Comparison of ENCODE assay signal across 13 cellular contexts in genomic region chr6:2942916-2943563, GRCh38. TPM values are rescaled to one million over a fixed set of nuclear protein-coding genes. Genes with fewer than 3 reads are reported as not detected.
DNase-seq lines count a peak whose midpoint lies in the region; ATAC-seq and TF ChIP-seq lines count a peak whose summit lies in the region.
"Had no signal": no experiment of that assay in that cellular context is flagged by ENCODE, and none has a peak within 500 bp of the region (broad histone marks: within the 10 kb centered on the region; RNA-seq: fewer than 3 reads in every experiment).

No MANE protein-coding gene starts in this region.

- WGBS in hepatocyte (ENCODE audit: low lambda C conversion rate, missing lambda C conversion rate) = 57% methylated on average over 12 of the region's 12 CpGs

- peaks cover 42% of the 10 kb centered on the region for H3K4me1 Mint-ChIP-seq in activated T-helper 1 cell treated with anti-CD3 and anti-CD28 coated beads, Interleukin-12 subunit alpha, Interleukin-12 subunit beta, Interleukin-2, Interleukin-4 antibody, amounts not matched to agents 30 ng/mL and 10 ng/mL and 1 ng/mL, durations not matched to agents 14 hours and 24 hours and 36 hours (ENCODE audit: low read depth)
- peaks cover 57% of the 10 kb centered on the region for H3K4me1 Mint-ChIP-seq in stimulated activated naive CD8-positive, alpha-beta T cell treated with anti-CD3 and anti-CD28 coated beads, Interleukin-15, amount 100 ng/mL, for 72 hours

- H3K27ac Mint-ChIP-seq in activated T-helper 1 cell treated with anti-CD3 and anti-CD28 coated beads, Interleukin-12 subunit alpha, Interleukin-12 subunit beta, Interleukin-2, Interleukin-4 antibody, amounts not matched to agents 30 ng/mL and 10 ng/mL and 1 ng/mL, durations not matched to agents 14 hours and 24 hours and 36 hours = peak overlapping the region; percentile 61
- H3K27ac Mint-ChIP-seq in stimulated activated naive CD8-positive, alpha-beta T cell treated with anti-CD3 and anti-CD28 coated beads, Interleukin-15, amount 100 ng/mL, for 72 hours = peak overlapping the region; percentile 76 to 79

- H3K36me3 ChIP-seq in hepatocyte (replicated peaks; ENCODE audit: insufficient read depth, low read depth) = no peaks in the 10 kb centered on the region
- H3K36me3 ChIP-seq: SJCRH30 had no signal

- H3K36me3 Mint-ChIP-seq in activated T-helper 1 cell treated with anti-CD3 and anti-CD28 coated beads, Interleukin-12 subunit alpha, Interleukin-12 subunit beta, Interleukin-2, Interleukin-4 antibody, amounts not matched to agents 30 ng/mL and 10 ng/mL and 1 ng/mL, durations not matched to agents 14 hours and 24 hours and 36 hours (ENCODE audit: low read depth) = peaks cover 16% of the 10 kb centered on the region

- peaks cover 6% of the 10 kb centered on the region for H3K9me3 Mint-ChIP-seq in activated T-helper 1 cell treated with anti-CD3 and anti-CD28 coated beads, Interleukin-12 subunit alpha, Interleukin-12 subunit beta, Interleukin-2, Interleukin-4 antibody, amounts not matched to agents 30 ng/mL and 10 ng/mL and 1 ng/mL, durations not matched to agents 14 hours and 24 hours and 36 hours
- H3K9me3 Mint-ChIP-seq in stimulated activated naive CD8-positive, alpha-beta T cell treated with anti-CD3 and anti-CD28 coated beads, Interleukin-15, amount 100 ng/mL, for 72 hours = peaks cover 0 to 6% of the 10 kb centered on the region in 2 donors

- H4K20me1 ChIP-seq in hepatocyte (ENCODE audit: insufficient read depth, poor library complexity, severe bottlenecking) = no peaks in the 10 kb centered on the region

- no peaks in the 10 kb centered on the region for H3K4me1 ChIP-seq in hepatocyte (ENCODE audit: insufficient read depth)
- H3K4me1 ChIP-seq: SJCRH30 had no signal

- peaks cover 15% of the 10 kb centered on the region for H3K27me3 Mint-ChIP-seq in activated T-helper 1 cell treated with anti-CD3 and anti-CD28 coated beads, Interleukin-12 subunit alpha, Interleukin-12 subunit beta, Interleukin-2, Interleukin-4 antibody, amounts not matched to agents 30 ng/mL and 10 ng/mL and 1 ng/mL, durations not matched to agents 14 hours and 24 hours and 36 hours (ENCODE audit: insufficient read depth)
- no peaks in the 10 kb centered on the region for H3K27me3 Mint-ChIP-seq in stimulated activated naive CD8-positive, alpha-beta T cell treated with anti-CD3 and anti-CD28 coated beads, Interleukin-15, amount 100 ng/mL, for 72 hours

- no peaks in the 10 kb centered on the region for H3K79me2 ChIP-seq in hepatocyte

- no peak overlapping the region for H3K4me3 ChIP-seq in hepatocyte
- H3K4me3 ChIP-seq: SJCRH30, skin epidermis had no signal

- no peak for TF ChIP-seq CTCF in hepatocyte (IDR thresholded peaks at IDR 0.05; ENCODE audit: poor library complexity)

- peak overlapping the region; percentile 56 for H3K4me2 ChIP-seq in hepatocyte

- peak overlapping the region; percentile 38 for H3K4me3 Mint-ChIP-seq in activated T-helper 1 cell treated with anti-CD3 and anti-CD28 coated beads, Interleukin-12 subunit alpha, Interleukin-12 subunit beta, Interleukin-2, Interleukin-4 antibody, amounts not matched to agents 30 ng/mL and 10 ng/mL and 1 ng/mL, durations not matched to agents 14 hours and 24 hours and 36 hours
- peak overlapping the region; percentile 65 to 73 for H3K4me3 Mint-ChIP-seq in stimulated activated naive CD8-positive, alpha-beta T cell treated with anti-CD3 and anti-CD28 coated beads, Interleukin-15, amount 100 ng/mL, for 72 hours

- DNase-seq in activated effector memory CD4-positive, alpha-beta T cell treated with anti-CD3 and anti-CD28 coated beads, Interleukin-2, amount 50 U/mL, for 16 hours = peak; percentile 38
- DNase-seq in activated effector memory CD4-positive, alpha-beta T cell treated with Interleukin-2 at 50 U/mL for 16 hours = no peak
- no peak for DNase-seq in activated T-helper 1 cell treated with anti-CD3 and anti-CD28 coated beads, Interleukin-12 subunit alpha, Interleukin-12 subunit beta, Interleukin-2, Interleukin-4 antibody, amounts not matched to agents 30 ng/mL and 10 ng/mL and 1 ng/mL, durations not matched to agents 14 hours and 24 hours and 36 hours (ENCODE audit: low spot score)
- DNase-seq in hepatocyte (ENCODE audit: low spot score) (no peak), SIG-M5 (lab: John Stamatoyannopoulos, UW) (no peak)
- DNase-seq in stimulated activated naive CD8-positive, alpha-beta T cell treated with anti-CD3 and anti-CD28 coated beads, Interleukin-15, amount 100 ng/mL, for 72 hours = no peak
- DNase-seq: NCI-H187; stimulated activated naive CD4-positive, alpha-beta T cell treated with Interleukin-2 at 50 U/mL for 16 hours had no signal

- intact Hi-C loops in activated T-helper 1 cell treated with anti-CD3 and anti-CD28 coated beads, Interleukin-12 subunit alpha, Interleukin-12 subunit beta, Interleukin-2, Interleukin-4 antibody, amounts not matched to agents 30 ng/mL and 10 ng/mL and 1 ng/mL, durations not matched to agents 14 hours and 24 hours and 36 hours (cut with micrococcal nuclease) = loop anchor here (5.0 kb wide), 1 partner anchor 174 kb away; the partner anchor contains the start of gene BPHL

- no peaks in the 10 kb centered on the region for H3K27me3 ChIP-seq in hepatocyte
- H3K27me3 ChIP-seq: SJCRH30 had no signal

- no peak overlapping the region for H2AFZ ChIP-seq in hepatocyte

- no peak overlapping the region for H3K27ac ChIP-seq in hepatocyte
- H3K27ac ChIP-seq: epithelial cell of prostate, SJCRH30 had no signal

- H3K9me2 ChIP-seq in hepatocyte (replicated peaks; ENCODE audit: insufficient read depth) = no peaks in the 10 kb centered on the region

- ATAC-seq in stimulated activated naive CD8-positive, alpha-beta T cell treated with anti-CD3 and anti-CD28 coated beads, Interleukin-15, amount 100 ng/mL, for 72 hours = no peak
- ATAC-seq in HG02885 (IDR thresholded peaks at IDR 0.05; ENCODE audit: poor library complexity, unreplicated experiment) (no peak), GM18870 (IDR thresholded peaks at IDR 0.05; ENCODE audit: unreplicated experiment) (no peak)

- no peaks in the 10 kb centered on the region for H3K9me3 ChIP-seq in hepatocyte (ENCODE audit: low read depth)
- H3K9me3 ChIP-seq: SJCRH30 had no signal

RNA-seq across cellular contexts. Expression of gene SERPINB6, which starts 28.3 kb away (rescaled TPM):
- total RNA-seq in activated T-helper 1 cell treated with anti-CD3 and anti-CD28 coated beads, Interleukin-12 subunit alpha, Interleukin-12 subunit beta, Interleukin-2, Interleukin-4 antibody, amounts not matched to agents 30 ng/mL and 10 ng/mL and 1 ng/mL, durations not matched to agents 14 hours and 24 hours and 36 hours = 33.7 and 34.9 TPM in 2 replicates
- 77.7 and 87.9 TPM in 2 replicates for total RNA-seq in hepatocyte
- polyA plus RNA-seq in hepatocyte = 109 and 117 TPM in 2 replicates

RNA-seq across cellular contexts. Expression of gene SERPINB9, which starts 39.9 kb away (rescaled TPM):
- 86.8 and 87.2 TPM in 2 replicates for total RNA-seq in activated T-helper 1 cell treated with anti-CD3 and anti-CD28 coated beads, Interleukin-12 subunit alpha, Interleukin-12 subunit beta, Interleukin-2, Interleukin-4 antibody, amounts not matched to agents 30 ng/mL and 10 ng/mL and 1 ng/mL, durations not matched to agents 14 hours and 24 hours and 36 hours
- total RNA-seq in hepatocyte = 37.2 and 51.1 TPM in 2 replicates
- polyA plus RNA-seq in hepatocyte = 60.5 and 70.0 TPM in 2 replicates

RNA-seq across cellular contexts. Expression of gene NQO2, which starts 56.7 kb away (rescaled TPM):
- total RNA-seq in activated T-helper 1 cell treated with anti-CD3 and anti-CD28 coated beads, Interleukin-12 subunit alpha, Interleukin-12 subunit beta, Interleukin-2, Interleukin-4 antibody, amounts not matched to agents 30 ng/mL and 10 ng/mL and 1 ng/mL, durations not matched to agents 14 hours and 24 hours and 36 hours = 30.2 and 34.8 TPM in 2 replicates
- 22.5 and 23.4 TPM in 2 replicates for total RNA-seq in hepatocyte
- 28.6 and 38.5 TPM in 2 replicates for polyA plus RNA-seq in hepatocyte
